17 cellular contexts compared by ENCODE assay signal in genomic region chr14:64194404-64194803, GRCh38.
DNase-seq lines count a peak whose midpoint lies in the region; ATAC-seq, FAIRE-seq and TF ChIP-seq lines count a peak whose summit lies in the region.
"Had no signal": no experiment of that assay in that cellular context is flagged by ENCODE, and none has a peak within 500 bp of the region (broad histone marks: within the 10 kb centered on the region; RNA-seq: fewer than 3 reads in every experiment).

No MANE protein-coding gene starts in this region.

- POLR2A ChIA-PET in activated CD4-positive, alpha-beta T cell treated with anti-CD3 and anti-CD28 coated beads, Interleukin-2, amount 10 ng/mL, durations not matched to agents 7 days and 5 days (lab: Charles Lee), result no interaction called here
- POLR2A ChIA-PET in K562 (lab: Yijun Ruan, JAX), result interaction anchor here (0.6 to 2.0 kb wide), 3 partner anchors 10 to 43 kb away, joined by 3 to 7 read pairs (median 5); no protein-coding TSS in a partner anchor

- no peak overlapping the region for H4K8ac ChIP-seq in trophoblast cell (ENCODE audit: low read depth, low read length)

- TF ChIP-seq EP300 in K562 (IDR thresholded peaks at IDR 0.05; ENCODE audit: low read length), result no peak

- 9% methylated on average over 3 of the region's 3 CpGs for WGBS in K562 (ENCODE audit: insufficient coverage, low coverage, missing lambda C conversion rate)
- no CpG with 5 or more reads among the region's 3 CpGs for WGBS in trophoblast cell (ENCODE audit: extremely low coverage, insufficient coverage, insufficient read length)

- H3K18ac ChIP-seq in trophoblast cell (ENCODE audit: low read length), result no peak overlapping the region

- peak overlapping the region; percentile 81; the same call in 1 of the 2 replicates for H3K27ac ChIP-seq in KMS-11
- H3K27ac ChIP-seq in K562 (ENCODE audit: extremely low read depth, low read depth, low read length), result peak overlapping the region; percentile 16; the same call in 1 of the 3 replicates
- no peak overlapping the region for H3K27ac ChIP-seq in trophoblast cell (ENCODE audit: low read depth, low read length)
- H3K27ac ChIP-seq: ascending aorta, esophagus muscularis mucosa had no signal

- no peak overlapping the region for H2BK5ac ChIP-seq in trophoblast cell (ENCODE audit: low read depth, low read length, poor library complexity)

- in situ Hi-C loops in K562 (cut with MboI), result no loop called here

- H3K9me3 ChIP-seq in K562 (replicated peaks; ENCODE audit: control insufficient read depth, insufficient read depth, low read depth, low read length), result no peaks in the 10 kb centered on the region
- H3K9me3 ChIP-seq in trophoblast cell (ENCODE audit: insufficient read depth, low read depth, low read length), result no peaks in the 10 kb centered on the region
- H3K9me3 ChIP-seq: ascending aorta, esophagus muscularis mucosa had no signal

- no peak for TF ChIP-seq POLR2A in K562 (conservative IDR thresholded peaks at IDR 0.05)

- no TSS peak for BruUV-seq in K562 (replicated peaks; lab: Mats Ljungman, UMichigan)

- H4K20me1 ChIP-seq in KMS-11 (ENCODE audit: insufficient read depth) (no peaks in the 10 kb centered on the region), K562 (replicated peaks; ENCODE audit: control insufficient read depth, insufficient read depth, low read length) (no peaks in the 10 kb centered on the region)

- peaks cover 53% of the 10 kb centered on the region for H3K4me1 ChIP-seq in KMS-11 (ENCODE audit: low read depth, poor library complexity, severe bottlenecking)
- H3K4me1 ChIP-seq in K562 (replicated peaks in 1 of 2; ENCODE audit: control insufficient read depth in 2 of 2, insufficient read depth in 2 of 2, low read length in 2 of 2), result peaks cover 5 to 22% of the 10 kb centered on the region in 2 experiments; a peak in 4 of 5 replicates
- H3K4me1 ChIP-seq in trophoblast cell (ENCODE audit: control insufficient read depth in 1 of 2, insufficient read depth in 2 of 2, low read length in 2 of 2), result peaks cover 3 to 6% of the 10 kb centered on the region in 2 experiments
- H3K4me1 ChIP-seq: ascending aorta had no signal

- peak overlapping the region; percentile 41 for H3K27ac Mint-ChIP-seq in activated CD4-positive, alpha-beta T cell treated with anti-CD3 and anti-CD28 coated beads, Interleukin-2, amount 10 ng/mL, durations not matched to agents 7 days and 5 days

- ATAC-seq in K562 (peak; percentile 46), HG02973 (IDR thresholded peaks at IDR 0.05; ENCODE audit: unreplicated experiment) (no peak)
- ATAC-seq: PC-3 had no signal

- no peak overlapping the region for H3K4me3 Mint-ChIP-seq in activated CD4-positive, alpha-beta T cell treated with anti-CD3 and anti-CD28 coated beads, Interleukin-2, amount 10 ng/mL, durations not matched to agents 7 days and 5 days

- peak overlapping the region; percentile 46 for H2BK120ac ChIP-seq in trophoblast cell (ENCODE audit: insufficient read depth, low read length, poor library complexity)

- no peaks in the 10 kb centered on the region for H3K79me1 ChIP-seq in trophoblast cell (ENCODE audit: low read length)

- H2AFZ ChIP-seq in KMS-11 (ENCODE audit: low read depth), result peak overlapping the region; percentile 15; the same call in 1 of the 2 replicates
- H2AFZ ChIP-seq in K562 (ENCODE audit: low read depth, low read length), result peak overlapping the region; percentile 68; the same call in 1 of the 2 replicates
- no peak overlapping the region for H2AFZ ChIP-seq in trophoblast cell (ENCODE audit: insufficient read depth, low read length, poor library complexity)

- intact Hi-C loops in K562 (cut with micrococcal nuclease), result no loop called here

- H3K36me3 ChIP-seq in KMS-11 (ENCODE audit: insufficient read depth) (no peaks in the 10 kb centered on the region), K562 (ENCODE audit: control insufficient read depth, insufficient read depth, low read length) (no peaks in the 10 kb centered on the region), trophoblast cell (ENCODE audit: control insufficient read depth in 1 of 2, insufficient read depth in 2 of 2, low read length in 2 of 2) (peaks cover 0 to 1% of the 10 kb centered on the region in 2 experiments)

- TF ChIP-seq CTCF in KMS-11 (conservative IDR thresholded peaks at IDR 0.05; ENCODE audit: low read depth, low read length), result no peak
- TF ChIP-seq CTCF in K562 (IDR thresholded peaks at IDR 0.05 in 2 of 3, conservative IDR thresholded peaks at IDR 0.05 in 1 of 3; ENCODE audit: insufficient read depth in 2 of 3, low read depth in 1 of 3, low read length in 3 of 3), result no peak

- H4K91ac ChIP-seq in trophoblast cell (ENCODE audit: low read depth, low read length), result no peak overlapping the region

- H3K4me3 ChIP-seq in KMS-11 (IDR thresholded peaks at IDR 0.05; ENCODE audit: insufficient read depth, low read depth, low read length) (no peak overlapping the region), K562 (no peak overlapping the region), trophoblast cell (ENCODE audit: low read depth, low read length) (no peak overlapping the region)
- H3K4me3 ChIP-seq: ascending aorta, esophagus muscularis mucosa had no signal

- H3K4me2 ChIP-seq in KMS-11, result 0 out of 2 replicates have a peak overlapping the region, but pooled peaks have one; percentile 40
- H3K4me2 ChIP-seq in K562 (ENCODE audit: insufficient read depth, low read length), result peak overlapping the region; percentile 14; the same call in 1 of the 2 replicates
- no peak overlapping the region for H3K4me2 ChIP-seq in trophoblast cell (ENCODE audit: low read length)

- no peak overlapping the region for H3K23ac ChIP-seq in trophoblast cell (ENCODE audit: low read length)

- DNase-seq in activated CD4-positive, alpha-beta T cell treated with anti-CD3 and anti-CD28 coated beads, Interleukin-2, amount 10 ng/mL, durations not matched to agents 7 days and 5 days, result no peak
- DNase-seq in activated CD4-positive, alpha-beta T cell treated with anti-CD3 and anti-CD28 coated beads, Interleukin-2, amount 50 U/mL, for 48 hours, result no peak
- DNase-seq in K562 (ENCODE audit: extremely low read depth in 1 of 4, low spot score in 3 of 4) (peak in 1 of 4 experiments; percentile 20), trophoblast cell (peak; percentile 76 to 89), DMS 273 treated with DMSO at 0.1 percent for 48 hours (lab: John Stamatoyannopoulos, UW) (no peak), NOMO-1 treated with dmso at 0.1 percent for 144 hours (lab: John Stamatoyannopoulos, UW; ENCODE audit: unreplicated experiment) (no peak)
- DNase-seq: activated CD4-positive, CD25-positive, alpha-beta regulatory T cell; activated T-cell treated with anti-CD3 and anti-CD28 coated beads for 4 hours; cortex of kidney; GF-D8; PC-3; stimulated activated CD8-positive, alpha-beta memory T cell treated with anti-CD3 and anti-CD28 coated beads, Interleukin-4, amount 100 ng/mL, for 48 hours had no signal

- H3K79me2 ChIP-seq in KMS-11 (ENCODE audit: insufficient read depth, low read depth) (peaks cover 15% of the 10 kb centered on the region; the same call in 1 of the 2 replicates), K562 (ENCODE audit: control insufficient read depth, insufficient read depth, low read length) (no peaks in the 10 kb centered on the region), trophoblast cell (ENCODE audit: control insufficient read depth, insufficient read depth, low read length, poor library complexity) (no peaks in the 10 kb centered on the region)

- no peak for TF ChIP-seq RAD21 in K562 (CRISPR knock-in tag; conservative IDR thresholded peaks at IDR 0.05 in 1 of 2, IDR thresholded peaks at IDR 0.05 in 1 of 2)

- no peak overlapping the region for H2AK5ac ChIP-seq in trophoblast cell (ENCODE audit: low read length)

- H4K12ac ChIP-seq in trophoblast cell (ENCODE audit: low read depth, low read length), result no peak overlapping the region

- no peaks in the 10 kb centered on the region for H3K9me3 Mint-ChIP-seq in activated CD4-positive, alpha-beta T cell treated with anti-CD3 and anti-CD28 coated beads, Interleukin-2, amount 10 ng/mL, durations not matched to agents 7 days and 5 days

- no peaks in the 10 kb centered on the region for H3K9me1 ChIP-seq in K562 (ENCODE audit: control insufficient read depth, insufficient read depth, low read length)

- H3K9ac ChIP-seq in KMS-11, result peak overlapping the region; percentile 12; the same call in 1 of the 2 replicates
- H3K9ac ChIP-seq in K562 (ENCODE audit: insufficient read depth in 1 of 2, low read depth in 2 of 2, low read length in 2 of 2), result no peak overlapping the region
- H3K9ac ChIP-seq in trophoblast cell (ENCODE audit: low read length), result no peak overlapping the region

- H3K4me1 Mint-ChIP-seq in activated CD4-positive, alpha-beta T cell treated with anti-CD3 and anti-CD28 coated beads, Interleukin-2, amount 10 ng/mL, durations not matched to agents 7 days and 5 days, result peaks cover 31% of the 10 kb centered on the region

- no peak overlapping the region for H3K14ac ChIP-seq in trophoblast cell (ENCODE audit: low read length)

- no peaks in the 10 kb centered on the region for H3K27me3 Mint-ChIP-seq in activated CD4-positive, alpha-beta T cell treated with anti-CD3 and anti-CD28 coated beads, Interleukin-2, amount 10 ng/mL, durations not matched to agents 7 days and 5 days

- CTCF ChIA-PET in activated CD4-positive, alpha-beta T cell treated with anti-CD3 and anti-CD28 coated beads, Interleukin-2, amount 10 ng/mL, durations not matched to agents 7 days and 5 days (lab: Charles Lee), result no interaction called here
- CTCF ChIA-PET in K562 (lab: Yijun Ruan, JAX; ENCODE audit: low intra/inter-chr PET ratio), result no interaction called here

- H3K27me3 ChIP-seq in KMS-11 (ENCODE audit: insufficient read depth, low read depth), result no peaks in the 10 kb centered on the region
- H3K27me3 ChIP-seq in K562 (ENCODE audit: control insufficient read depth in 2 of 2, insufficient read depth in 2 of 2, low read length in 2 of 2), result no peaks in the 10 kb centered on the region
- no peaks in the 10 kb centered on the region for H3K27me3 ChIP-seq in trophoblast cell (ENCODE audit: insufficient read depth, low read length)
- H3K27me3 ChIP-seq: ascending aorta, esophagus muscularis mucosa had no signal

- H3K36me3 Mint-ChIP-seq in activated CD4-positive, alpha-beta T cell treated with anti-CD3 and anti-CD28 coated beads, Interleukin-2, amount 10 ng/mL, durations not matched to agents 7 days and 5 days (ENCODE audit: low read depth), result peaks cover 62% of the 10 kb centered on the region

- H2BK12ac ChIP-seq in trophoblast cell (ENCODE audit: low read length), result no peak overlapping the region

- no peak overlapping the region for H3K4ac ChIP-seq in trophoblast cell (ENCODE audit: low read depth, low read length)

- FAIRE-seq in K562 (lab: Jason Lieb, UNC), result no peak
- FAIRE-seq: A204.1 had no signal

TF ChIP-seq in K562, 482 proteins besides CTCF, POLR2A, EP300 and RAD21 (continues in another document):
- no peak for TF ChIP-seq SMARCA5 (IDR thresholded peaks at IDR 0.05)
- TF ChIP-seq ZNF174 (CRISPR knock-in tag; IDR thresholded peaks at IDR 0.05), result no peak
- TF ChIP-seq KAT2B (IDR thresholded peaks at IDR 0.05; ENCODE audit: low read depth, low read length), result no peak
- TF ChIP-seq MAFF (IDR thresholded peaks at IDR 0.05; ENCODE audit: low read length), result peak; percentile 79
- no peak for TF ChIP-seq ZNF76 (CRISPR knock-in tag; IDR thresholded peaks at IDR 0.05; ENCODE audit: borderline replicate concordance)
- TF ChIP-seq ZNF224 (CRISPR knock-in tag; IDR thresholded peaks at IDR 0.05), result no peak
- peak; percentile 58 for TF ChIP-seq CTBP1 (IDR thresholded peaks at IDR 0.05; ENCODE audit: borderline replicate concordance)

Comparison
In these comparisons a context has a peak if more than half of its experiments do, and no peak if none do; other contexts are left out.
1. DNase-seq: peak in trophoblast cell (2 of 2); none in activated CD4-positive, alpha-beta T cell treated with anti-CD3 and anti-CD28 coated beads, Interleukin-2, amount 10 ng/mL, durations not matched to agents 7 days and 5 days (single experiment), activated CD4-positive, alpha-beta T cell treated with anti-CD3 and anti-CD28 coated beads, Interleukin-2, amount 50 U/mL, for 48 hours (0 of 2), DMS 273 treated with DMSO at 0.1 percent for 48 hours (single experiment) and NOMO-1 treated with dmso at 0.1 percent for 144 hours (single experiment).